Comparison of ENCODE assay signal across 8 cellular contexts in the genomic region with DNA sequence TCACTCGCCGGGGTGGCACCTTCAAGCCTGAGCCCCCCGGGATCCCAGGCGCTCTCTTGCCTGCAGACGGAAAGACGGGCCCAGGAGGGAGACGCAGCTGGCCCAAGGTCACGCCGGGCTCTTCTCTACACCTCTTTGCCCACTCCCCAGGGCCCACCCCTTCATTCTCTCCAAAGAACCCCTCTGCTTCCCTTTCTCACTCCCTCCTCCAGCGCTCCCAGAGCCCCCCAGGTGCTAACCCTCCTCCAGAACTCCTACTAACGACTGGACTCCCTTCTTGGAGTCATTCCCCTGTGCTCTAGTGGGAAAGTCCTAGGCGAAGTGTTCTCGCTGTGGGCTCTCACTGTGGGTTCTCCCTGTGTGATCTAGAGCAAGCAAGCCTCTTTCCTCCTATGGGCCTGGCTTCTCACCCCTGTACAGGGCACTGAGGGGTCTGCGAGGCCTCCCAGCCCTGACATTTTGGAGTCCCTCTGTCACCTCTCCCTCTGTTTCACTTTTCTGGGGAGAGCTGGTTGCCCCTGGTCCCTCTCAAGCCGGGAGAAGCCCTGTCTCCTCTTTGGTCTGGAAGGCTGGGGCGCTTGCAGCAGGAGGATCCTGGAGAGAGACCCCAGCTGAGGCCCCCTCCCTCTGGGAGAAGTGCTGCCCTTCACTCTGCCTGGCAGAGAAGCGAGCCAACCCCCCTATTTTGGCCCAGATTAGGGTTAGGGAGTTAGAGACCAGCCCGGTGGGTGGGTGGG. TPM values are rescaled to one million over a fixed set of nuclear protein-coding genes. Genes with fewer than 3 reads are reported as not detected.
A peak's percentile ranks its signal among the peaks of the same experiment; 100 is the strongest.
DNase-seq lines count a peak whose midpoint lies in the region; ATAC-seq, FAIRE-seq and TF ChIP-seq lines count a peak whose summit lies in the region.

No MANE protein-coding gene starts in this region.

- peak overlapping the region; percentile 51 for H3K4me3 ChIP-seq in cardiac muscle cell
- H3K4me3 ChIP-seq in iPS-20b (ENCODE audit: low read length) = peak overlapping the region; percentile 75
- H3K4me3 ChIP-seq in suprapubic skin = peak overlapping the region; percentile 86

- H3K27me3 ChIP-seq in cardiac muscle cell = peaks cover 88% of the 10 kb centered on the region
- peaks cover 96% of the 10 kb centered on the region for H3K27me3 ChIP-seq in iPS-20b (ENCODE audit: insufficient read depth, low read length)
- no peaks in the 10 kb centered on the region for H3K27me3 ChIP-seq in suprapubic skin

- H3K4me1 ChIP-seq in cardiac muscle cell (ENCODE audit: low read depth) = no peaks in the 10 kb centered on the region
- H3K4me1 ChIP-seq in iPS-20b (ENCODE audit: insufficient read depth, low read length) = peaks cover 13% of the 10 kb centered on the region; the same call in 1 of the 2 replicates
- H3K4me1 ChIP-seq in suprapubic skin = peaks cover 72% of the 10 kb centered on the region

- H3K9me3 Mint-ChIP-seq in activated T-helper 2 cell treated with anti-CD3 and anti-CD28 coated beads, Interferon-gamma antibody, Interleukin-2, Interleukin-4, amounts not matched to agents 10 μg/mL and 5 μg/mL and 100 μg/mL, durations not matched to agents 14 hours and 24 hours and 36 hours = no peaks in the 10 kb centered on the region

- H3K36me3 Mint-ChIP-seq in activated T-helper 2 cell treated with anti-CD3 and anti-CD28 coated beads, Interferon-gamma antibody, Interleukin-2, Interleukin-4, amounts not matched to agents 10 μg/mL and 5 μg/mL and 100 μg/mL, durations not matched to agents 14 hours and 24 hours and 36 hours (ENCODE audit: low read depth) = no peaks in the 10 kb centered on the region

- H3K36me3 ChIP-seq in cardiac muscle cell = no peaks in the 10 kb centered on the region
- H3K36me3 ChIP-seq in iPS-20b (ENCODE audit: insufficient read depth, low read depth, low read length) = no peaks in the 10 kb centered on the region
- H3K36me3 ChIP-seq in suprapubic skin = no peaks in the 10 kb centered on the region

- DNase-seq in cardiac muscle cell (ENCODE audit: low read depth in 1 of 2, low spot score in 1 of 2) = no peak
- DNase-seq in cardiac septum (ENCODE audit: low spot score) = no peak
- no peak for DNase-seq in activated T-helper 2 cell treated with anti-CD3 and anti-CD28 coated beads, Interferon-gamma antibody, Interleukin-2, Interleukin-4, amounts not matched to agents 10 μg/mL and 5 μg/mL and 100 μg/mL, durations not matched to agents 14 hours and 24 hours and 36 hours (ENCODE audit: low spot score)
- DNase-seq in suprapubic skin (ENCODE audit: low spot score in 2 of 2) = no peak
- DNase-seq in D721Med (ENCODE audit: insufficient read length, low spot score) = no peak
- no peak for DNase-seq in SHP77 treated with DMSO at 0.1 percent for 48 hours (lab: John Stamatoyannopoulos, UW)

- no peak for TF ChIP-seq EP300 in suprapubic skin (IDR thresholded peaks at IDR 0.05)

- no peak for TF ChIP-seq POLR2A in suprapubic skin (IDR thresholded peaks at IDR 0.05)

- no peak for FAIRE-seq in D721Med (lab: Jason Lieb, UNC)

- peak overlapping the region; percentile 90 for H3K4me3 Mint-ChIP-seq in activated T-helper 2 cell treated with anti-CD3 and anti-CD28 coated beads, Interferon-gamma antibody, Interleukin-2, Interleukin-4, amounts not matched to agents 10 μg/mL and 5 μg/mL and 100 μg/mL, durations not matched to agents 14 hours and 24 hours and 36 hours (ENCODE audit: low read depth)

- H3K27me3 Mint-ChIP-seq in activated T-helper 2 cell treated with anti-CD3 and anti-CD28 coated beads, Interferon-gamma antibody, Interleukin-2, Interleukin-4, amounts not matched to agents 10 μg/mL and 5 μg/mL and 100 μg/mL, durations not matched to agents 14 hours and 24 hours and 36 hours (ENCODE audit: low read depth) = peaks cover 56% of the 10 kb centered on the region

- TF ChIP-seq CTCF in cardiac muscle cell (IDR thresholded peaks at IDR 0.05; ENCODE audit: low read depth, low read length) (no peak), suprapubic skin (IDR thresholded peaks at IDR 0.05) (no peak), D721Med (IDR thresholded peaks at IDR 0.05; ENCODE audit: insufficient read depth, missing control alignments) (no peak)

- no peak for ATAC-seq in HG02678 (IDR thresholded peaks at IDR 0.05; ENCODE audit: unreplicated experiment)

- H3K4me1 Mint-ChIP-seq in activated T-helper 2 cell treated with anti-CD3 and anti-CD28 coated beads, Interferon-gamma antibody, Interleukin-2, Interleukin-4, amounts not matched to agents 10 μg/mL and 5 μg/mL and 100 μg/mL, durations not matched to agents 14 hours and 24 hours and 36 hours (ENCODE audit: low read depth) = peaks cover 8% of the 10 kb centered on the region

- H3K9ac ChIP-seq in iPS-20b (ENCODE audit: low read depth, low read length) = no peak overlapping the region

- 30% methylated on average over 16 of the region's 18 CpGs for WGBS in suprapubic skin

- intact Hi-C loops in cardiac septum (cut with DNase I) = no loop called here
- intact Hi-C loops in activated T-helper 2 cell treated with anti-CD3 and anti-CD28 coated beads, Interferon-gamma antibody, Interleukin-2, Interleukin-4, amounts not matched to agents 10 μg/mL and 5 μg/mL and 100 μg/mL, durations not matched to agents 14 hours and 24 hours and 36 hours (cut with micrococcal nuclease) = no loop called here

- peak overlapping the region; percentile 50 for H3K27ac Mint-ChIP-seq in activated T-helper 2 cell treated with anti-CD3 and anti-CD28 coated beads, Interferon-gamma antibody, Interleukin-2, Interleukin-4, amounts not matched to agents 10 μg/mL and 5 μg/mL and 100 μg/mL, durations not matched to agents 14 hours and 24 hours and 36 hours

- no peaks in the 10 kb centered on the region for H3K9me3 ChIP-seq in cardiac muscle cell (ENCODE audit: low read depth)
- no peaks in the 10 kb centered on the region for H3K9me3 ChIP-seq in iPS-20b (ENCODE audit: insufficient read depth, low read depth, low read length)
- no peaks in the 10 kb centered on the region for H3K9me3 ChIP-seq in suprapubic skin

- H3K27ac ChIP-seq in cardiac muscle cell (no peak overlapping the region), iPS-20b (ENCODE audit: low read length) (no peak overlapping the region), suprapubic skin (peak overlapping the region; percentile 87)

RNA-seq across cellular contexts. Expression of gene OAF, which starts 0.9 kb away (rescaled TPM):
- total RNA-seq in cardiac muscle cell (11.3 and 13.2 TPM in 2 replicates), cardiac septum (17.8 TPM), suprapubic skin (10 to 100 TPM in 3 of 4 donors, 1 to 10 TPM in 1; 5.0 to 13.0 (median 10.8) TPM)
- polyA plus RNA-seq in cardiac muscle cell = 9.9 and 12.0 TPM in 2 replicates
- 2.8 and 2.9 TPM in 2 replicates for total RNA-seq in activated T-helper 2 cell treated with anti-CD3 and anti-CD28 coated beads, Interferon-gamma antibody, Interleukin-2, Interleukin-4, amounts not matched to agents 10 μg/mL and 5 μg/mL and 100 μg/mL, durations not matched to agents 14 hours and 24 hours and 36 hours

RNA-seq across cellular contexts. Expression of gene POU2F3, which starts 28.2 kb away (rescaled TPM):
- total RNA-seq in cardiac muscle cell (0.15 TPM in 1 of 2 replicates, not detected in the other), cardiac septum (not detected), suprapubic skin (100 to 1,000 TPM in 2 of 4 donors, 10 to 100 TPM in 2; 58.2 to 219 (median 105) TPM)
- polyA plus RNA-seq in cardiac muscle cell = 0.40 TPM in 1 of 2 replicates, not detected in the other
- not detected in 2 replicates for total RNA-seq in activated T-helper 2 cell treated with anti-CD3 and anti-CD28 coated beads, Interferon-gamma antibody, Interleukin-2, Interleukin-4, amounts not matched to agents 10 μg/mL and 5 μg/mL and 100 μg/mL, durations not matched to agents 14 hours and 24 hours and 36 hours

Comparison
In these comparisons a context has a peak if more than half of its experiments do, and no peak if none do; other contexts are left out.
1. RNA of gene POU2F3, which starts 28.2 kb away (total RNA-seq): 58.2 to 219 TPM in suprapubic skin; 0.15 TPM in cardiac muscle cell, not detected in cardiac septum (single experiment) and not detected in activated T-helper 2 cell treated with anti-CD3 and anti-CD28 coated beads, Interferon-gamma antibody, Interleukin-2, Interleukin-4, amounts not matched to agents 10 μg/mL and 5 μg/mL and 100 μg/mL, durations not matched to agents 14 hours and 24 hours and 36 hours; every median in the first group is over 10 times any median in the second.
2. Peak in every context shown above with its lines, with median percentiles within 50 percentile points of each other: H3K4me3 ChIP-seq.